Comparison of ENCODE assay signal across 7 cellular contexts in genomic region chr9:3441197-3441816, GRCh38.
DNase-seq lines count a peak whose midpoint lies in the region; ATAC-seq, FAIRE-seq and TF ChIP-seq lines count a peak whose summit lies in the region.

No MANE protein-coding gene starts in this region.

- H3K27ac Mint-ChIP-seq in astrocyte (ENCODE audit: unreplicated experiment): no peak overlapping the region

- DNase-seq in GM04503 (ENCODE audit: low read depth) (peak; percentile 16), HuH-7 (ENCODE audit: low spot score) (peak; percentile 28), RPMI8226 (peak; percentile 45), astrocyte (ENCODE audit: low read depth) (peak; percentile 39), iris pigment epithelial cell (ENCODE audit: low read depth) (peak; percentile 81)
- peak; percentile 7 for DNase-seq in stimulated activated CD8-positive, alpha-beta memory T cell treated with anti-CD3 and anti-CD28 coated beads, Interleukin-12 subunit alpha, Interleukin-12 subunit beta, amount 100 ng/mL, for 24 hours (ENCODE audit: extremely low read depth)

- H3K27ac ChIP-seq in astrocyte (ENCODE audit: low read depth, low read length): no peak overlapping the region

- H3K4me1 Mint-ChIP-seq in astrocyte (ENCODE audit: low read depth, unreplicated experiment): peaks cover 8% of the 10 kb centered on the region

- peak; percentile 97 for ATAC-seq in GM21529 (IDR thresholded peaks at IDR 0.05; ENCODE audit: unreplicated experiment)

- FAIRE-seq in astrocyte (lab: Jason Lieb, UNC): no peak

- H2AFZ ChIP-seq in astrocyte (ENCODE audit: low read depth, low read length): no peak overlapping the region

- no peaks in the 10 kb centered on the region for H3K4me1 ChIP-seq in astrocyte (ENCODE audit: insufficient read depth, low read length)

- H3K27me3 ChIP-seq in astrocyte (ENCODE audit: insufficient read depth, low read length): no peaks in the 10 kb centered on the region

- no peaks in the 10 kb centered on the region for H3K27me3 Mint-ChIP-seq in astrocyte (ENCODE audit: low read depth, unreplicated experiment)

- H3K9me3 Mint-ChIP-seq in astrocyte (ENCODE audit: unreplicated experiment): no peaks in the 10 kb centered on the region

- no peak overlapping the region for H3K4me2 ChIP-seq in astrocyte (ENCODE audit: low read length)

- H3K4me3 ChIP-seq in astrocyte (ENCODE audit: insufficient read depth, low read depth, low read length): no peak overlapping the region

- H3K36me3 Mint-ChIP-seq in astrocyte (ENCODE audit: low read depth, unreplicated experiment): no peaks in the 10 kb centered on the region

- H4K20me1 ChIP-seq in astrocyte (ENCODE audit: insufficient read depth, low read length): peaks cover 3% of the 10 kb centered on the region

- H3K79me2 ChIP-seq in astrocyte (ENCODE audit: insufficient read depth, low read length): no peaks in the 10 kb centered on the region

- TF ChIP-seq CTCF in astrocyte (IDR thresholded peaks at IDR 0.05; ENCODE audit: insufficient read depth, low read depth, low read length): peak; percentile 58

- no peak overlapping the region for H3K9ac ChIP-seq in astrocyte (ENCODE audit: low read length)

- H3K36me3 ChIP-seq in astrocyte (ENCODE audit: insufficient read depth, low read length): no peaks in the 10 kb centered on the region

- H3K9me3 ChIP-seq in astrocyte (ENCODE audit: insufficient read depth, low read depth, low read length): no peaks in the 10 kb centered on the region

- H3K4me3 Mint-ChIP-seq in astrocyte (ENCODE audit: unreplicated experiment): no peak overlapping the region

Comparison
In these comparisons a context has a peak if more than half of its experiments do, and no peak if none do; other contexts are left out.
1. DNase-seq: peak in every context shown above with its lines; median percentile 81 in iris pigment epithelial cell; 45 in RPMI8226; 39 in astrocyte; 28 in HuH-7; 16 in GM04503; 7 in stimulated activated CD8-positive, alpha-beta memory T cell treated with anti-CD3 and anti-CD28 coated beads, Interleukin-12 subunit alpha, Interleukin-12 subunit beta, amount 100 ng/mL, for 24 hours.